ENCODE assay signal across 8 cellular contexts in the genomic region with DNA sequence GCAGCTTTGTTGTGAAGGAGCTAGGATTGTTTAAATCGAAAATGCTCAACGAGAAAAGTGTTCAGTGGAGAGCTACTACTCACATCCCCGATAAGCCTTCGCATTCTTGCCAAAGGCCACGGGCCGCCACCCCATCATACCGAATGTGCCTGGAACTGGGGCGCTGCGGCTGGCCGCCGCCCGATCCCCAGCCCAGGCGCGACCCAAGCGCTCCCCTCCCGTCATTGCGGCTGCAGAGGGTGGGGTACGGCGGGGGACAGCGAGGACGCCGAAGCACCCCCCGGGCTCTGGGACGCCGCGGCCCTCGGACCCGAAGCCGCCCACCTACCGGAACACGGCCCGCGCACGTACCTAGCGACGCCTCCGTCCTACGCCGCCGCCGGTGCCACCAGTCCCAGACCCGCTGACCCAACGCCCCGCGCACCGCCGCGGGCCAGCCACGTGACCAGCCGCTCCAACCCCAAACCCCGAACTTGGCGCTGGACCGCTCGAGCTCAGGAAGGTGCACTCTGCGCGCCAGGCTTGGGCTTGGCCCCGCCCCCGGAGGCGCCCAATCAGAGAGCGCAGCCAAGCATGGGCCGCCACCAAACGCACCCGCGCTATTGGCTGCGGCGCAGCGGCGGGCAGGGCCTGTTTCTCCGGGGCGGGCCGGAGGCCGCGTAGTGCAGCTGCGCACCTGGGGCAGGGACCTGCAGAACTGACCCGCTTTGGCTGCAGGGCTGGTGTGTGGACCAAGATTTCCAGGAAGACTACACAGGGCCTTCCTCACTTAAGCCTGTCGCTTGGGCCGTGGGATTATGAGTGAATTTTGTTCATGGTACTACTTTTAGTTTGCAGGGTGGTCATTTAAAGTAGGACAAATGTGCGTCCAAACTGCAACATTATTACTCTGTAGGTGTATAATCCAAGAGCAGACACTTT. TPM values are rescaled to one million over a fixed set of nuclear protein-coding genes. Genes with fewer than 3 reads are reported as not detected.
A peak's percentile ranks its signal among the peaks of the same experiment; 100 is the strongest.
DNase-seq lines count a peak whose midpoint lies in the region; ATAC-seq and TF ChIP-seq lines count a peak whose summit lies in the region.

A gene (minus strand): TSS at position 530 of the 921 bp plus-strand sequence. CDS start 7,569 bp downstream, outside the sequence.

- H3K4me1 ChIP-seq in upper lobe of left lung, result peaks cover 11 to 20% (median 15%) of the 10 kb centered on the region in 4 donors

- H3K36me3 ChIP-seq in upper lobe of left lung, result peaks cover 0 to 12% (median 3%) of the 10 kb centered on the region in 4 donors

- peaks cover 2% of the 10 kb centered on the region for H3K36me3 Mint-ChIP-seq in T-helper 1 cell treated with Interleukin-12 subunit alpha and Interleukin-12 subunit beta and Interleukin-4 antibody, amounts not matched to agents 30 μg/mL and 1 μg/mL, for 36 hours (ENCODE audit: low read depth)

- peak within 1 kb of the TSS; percentile 94 for H3K4me3 Mint-ChIP-seq in T-helper 1 cell treated with Interleukin-12 subunit alpha and Interleukin-12 subunit beta and Interleukin-4 antibody, amounts not matched to agents 30 μg/mL and 1 μg/mL, for 36 hours

- 1% methylated on average over 27 to 36 of the region's 78 CpGs for WGBS in upper lobe of left lung, 2 donors

- no peaks in the 10 kb centered on the region for H3K9me3 Mint-ChIP-seq in T-helper 1 cell treated with Interleukin-12 subunit alpha and Interleukin-12 subunit beta and Interleukin-4 antibody, amounts not matched to agents 30 μg/mL and 1 μg/mL, for 36 hours

- ATAC-seq in HG02840 (IDR thresholded peaks at IDR 0.05; ENCODE audit: low FRiP score, unreplicated experiment) (peak; percentile 94), left cardiac atrium (peak; percentile 99 to 100), upper lobe of left lung (ENCODE audit: low FRiP score in 2 of 2) (peak; percentile 99 to 100)

- in situ Hi-C loops in GM13977 (cut with MboI; ENCODE audit: low pct_unique_long_range_greater_than_20kb, low sequenced_read_pairs, unreplicated experiment), result no loop called here

- DNase-seq in GM13977 (ENCODE audit: low spot score) (peak; percentile 98), NCI-H146 treated with DMSO at 0.1 percent for 48 hours (lab: John Stamatoyannopoulos, UW; ENCODE audit: unreplicated experiment) (peak; percentile 86), amniotic epithelial cell (ENCODE audit: low read depth) (peak; percentile 77), left cardiac atrium (peak; percentile 95), posterior vena cava (ENCODE audit: low spot score) (peak; percentile 96), upper lobe of left lung (peak; percentile 98 to 99)

- H3K27ac ChIP-seq in upper lobe of left lung, result peak within 1 kb of the TSS; percentile 78 to 91 (median 81)

- peak in 2 of 4 donors; percentile 41 to 87 for TF ChIP-seq POLR2A in upper lobe of left lung (IDR thresholded peaks at IDR 0.05)

- no peak for TF ChIP-seq EP300 in upper lobe of left lung (IDR thresholded peaks at IDR 0.05)

- peak within 1 kb of the TSS; percentile 80 to 95 (median 88) for H3K4me3 ChIP-seq in upper lobe of left lung

- no peaks in the 10 kb centered on the region for H3K27me3 Mint-ChIP-seq in T-helper 1 cell treated with Interleukin-12 subunit alpha and Interleukin-12 subunit beta and Interleukin-4 antibody, amounts not matched to agents 30 μg/mL and 1 μg/mL, for 36 hours (ENCODE audit: low read depth)

- no peaks in the 10 kb centered on the region for H3K27me3 ChIP-seq in upper lobe of left lung

- H3K9me3 ChIP-seq in upper lobe of left lung, result no peaks in the 10 kb centered on the region

- intact Hi-C loops in left cardiac atrium (cut with DNase I), result no loop called here
- intact Hi-C loops in posterior vena cava (cut with DNase I), result no loop called here

- H3K4me1 Mint-ChIP-seq in T-helper 1 cell treated with Interleukin-12 subunit alpha and Interleukin-12 subunit beta and Interleukin-4 antibody, amounts not matched to agents 30 μg/mL and 1 μg/mL, for 36 hours (ENCODE audit: low read depth), result peaks cover 12% of the 10 kb centered on the region

- peak within 1 kb of the TSS; percentile 86 for H3K27ac Mint-ChIP-seq in T-helper 1 cell treated with Interleukin-12 subunit alpha and Interleukin-12 subunit beta and Interleukin-4 antibody, amounts not matched to agents 30 μg/mL and 1 μg/mL, for 36 hours

- no peak for TF ChIP-seq CTCF in GM13977 (IDR thresholded peaks at IDR 0.05; ENCODE audit: extremely low read depth, insufficient read depth, missing control alignments)
- TF ChIP-seq CTCF in upper lobe of left lung (IDR thresholded peaks at IDR 0.05), result no peak

RNA-seq across cellular contexts. Expression of the gene that starts here (rescaled TPM):
- 10 to 100 TPM; 13.8 to 34.3 TPM for total RNA-seq in left cardiac atrium
- 10 to 100 TPM in 1 of 2 donors, 1 to 10 TPM in 1; 9.6 to 19.3 TPM for total RNA-seq in posterior vena cava
- 10 to 100 TPM; 27.3 to 54.5 (median 42.5) TPM for total RNA-seq in upper lobe of left lung

Comparison
In these comparisons a context has a peak if more than half of its experiments do, and no peak if none do; other contexts are left out.
1. Peak in every context shown above with its lines: DNase-seq, ATAC-seq, H3K4me3 ChIP-seq and H3K27ac ChIP-seq.